ENCODE assay signal across 8 cellular contexts in genomic region chrX:19888419-19888879, GRCh38. TPM values are rescaled to one million over a fixed set of nuclear protein-coding genes. Genes with fewer than 3 reads are reported as not detected.
DNase-seq lines count a peak whose midpoint lies in the region; ATAC-seq and TF ChIP-seq lines count a peak whose summit lies in the region.

No MANE protein-coding gene starts in this region.

- TF ChIP-seq POLR2A in upper lobe of left lung (IDR thresholded peaks at IDR 0.05), result no peak

- H3K27me3 ChIP-seq in upper lobe of left lung, result no peaks in the 10 kb centered on the region

- no peaks in the 10 kb centered on the region for H3K27me3 Mint-ChIP-seq in activated CD4-positive, alpha-beta T cell treated with anti-CD3 and anti-CD28 coated beads, Interleukin-2, amount 10 ng/mL, durations not matched to agents 24 days and 14 days

- H3K4me3 ChIP-seq in AG10803 (ENCODE audit: low read length) (peak overlapping the region; percentile 62), upper lobe of left lung (peak overlapping the region; percentile 26 to 83 (median 65))

- ATAC-seq in esophagus mucosa (peak; percentile 60), upper lobe of left lung (ENCODE audit: low FRiP score in 2 of 2) (peak; percentile 82 to 87), GM18907 (IDR thresholded peaks at IDR 0.05; ENCODE audit: unreplicated experiment) (no peak)

- TF ChIP-seq EP300 in upper lobe of left lung (IDR thresholded peaks at IDR 0.05), result no peak

- H3K4me1 Mint-ChIP-seq in activated CD4-positive, alpha-beta T cell treated with anti-CD3 and anti-CD28 coated beads, Interleukin-2, amount 10 ng/mL, durations not matched to agents 24 days and 14 days, result peaks cover 24% of the 10 kb centered on the region

- H3K9me3 ChIP-seq in upper lobe of left lung, result peaks cover 0 to 5% (median 0%) of the 10 kb centered on the region in 4 donors

- H3K27ac Mint-ChIP-seq in activated CD4-positive, alpha-beta T cell treated with anti-CD3 and anti-CD28 coated beads, Interleukin-2, amount 10 ng/mL, durations not matched to agents 24 days and 14 days, result peak overlapping the region; percentile 82

- WGBS in upper lobe of left lung, 2 donors, result 11 to 48% methylated on average over 10 to 15 of the region's 15 CpGs

- TF ChIP-seq CTCF in AG10803 (conservative IDR thresholded peaks at IDR 0.05; ENCODE audit: low read length), result peak; percentile 62
- peak; percentile 42 for TF ChIP-seq CTCF in GM13977 (IDR thresholded peaks at IDR 0.05; ENCODE audit: extremely low read depth, insufficient read depth, missing control alignments)
- peak; percentile 23 to 77 (median 59) for TF ChIP-seq CTCF in upper lobe of left lung (IDR thresholded peaks at IDR 0.05)

- peaks cover 2% of the 10 kb centered on the region for H3K36me3 Mint-ChIP-seq in activated CD4-positive, alpha-beta T cell treated with anti-CD3 and anti-CD28 coated beads, Interleukin-2, amount 10 ng/mL, durations not matched to agents 24 days and 14 days (ENCODE audit: low read depth)

- DNase-seq in AG10803 (ENCODE audit: low read depth) (peak; percentile 82), GM13977 (ENCODE audit: low spot score) (peak; percentile 51), NCI-H2196 treated with DMSO at 0.1 percent for 48 hours (lab: John Stamatoyannopoulos, UW; ENCODE audit: unreplicated experiment) (peak; percentile 25), mucosa of gallbladder (ENCODE audit: low spot score) (peak; percentile 52), upper lobe of left lung (no peak)
- peak; percentile 82 for DNase-seq in activated CD4-positive, alpha-beta T cell treated with anti-CD3 and anti-CD28 coated beads, Interleukin-2, amount 10 ng/mL, durations not matched to agents 24 days and 14 days

- H3K4me1 ChIP-seq in upper lobe of left lung, result peaks cover 0 to 6% (median 0%) of the 10 kb centered on the region in 4 donors

- no peaks in the 10 kb centered on the region for H3K9me3 Mint-ChIP-seq in activated CD4-positive, alpha-beta T cell treated with anti-CD3 and anti-CD28 coated beads, Interleukin-2, amount 10 ng/mL, durations not matched to agents 24 days and 14 days

- intact Hi-C loops in activated CD4-positive, alpha-beta T cell treated with anti-CD3 and anti-CD28 coated beads, Interleukin-2, amount 10 ng/mL, durations not matched to agents 24 days and 14 days (cut with micrococcal nuclease), result loop anchor here (1.0 to 5.0 kb wide), 5 partner anchors 48 to 344 kb away; no protein-coding TSS in a partner anchor

- no peaks in the 10 kb centered on the region for H3K36me3 ChIP-seq in upper lobe of left lung

- H3K4me3 Mint-ChIP-seq in activated CD4-positive, alpha-beta T cell treated with anti-CD3 and anti-CD28 coated beads, Interleukin-2, amount 10 ng/mL, durations not matched to agents 24 days and 14 days, result peak overlapping the region; percentile 82

- peak overlapping the region; percentile 64 to 93 (median 80) for H3K27ac ChIP-seq in upper lobe of left lung

- in situ Hi-C loops in GM13977 (cut with MboI; ENCODE audit: low pct_unique_long_range_greater_than_20kb, low sequenced_read_pairs, unreplicated experiment), result no loop called here

RNA-seq across cellular contexts. Expression of gene SH3KBP1, which starts 1.0 kb away (rescaled TPM):
- total RNA-seq in activated CD4-positive, alpha-beta T cell treated with anti-CD3 and anti-CD28 coated beads, Interleukin-2, amount 10 ng/mL, durations not matched to agents 24 days and 14 days, result 58.4 and 60.6 TPM in 2 replicates
- total RNA-seq in esophagus mucosa (3.1 TPM), mucosa of gallbladder (29.1 TPM), upper lobe of left lung (10 to 100 TPM; 17.8 to 53.4 (median 41.8) TPM)

Comparison
In these comparisons a context has a peak if more than half of its experiments do, and no peak if none do; other contexts are left out.
1. DNase-seq: peak in AG10803 (single experiment), GM13977 (single experiment), NCI-H2196 treated with DMSO at 0.1 percent for 48 hours (single experiment), activated CD4-positive, alpha-beta T cell treated with anti-CD3 and anti-CD28 coated beads, Interleukin-2, amount 10 ng/mL, durations not matched to agents 24 days and 14 days (single experiment) and mucosa of gallbladder (single experiment); none in upper lobe of left lung (0 of 2).
2. Peak in every context shown above with its lines, with median percentiles within 50 percentile points of each other: CTCF ChIP-seq.